Comparison of ENCODE assay signal across 8 cellular contexts in genomic region chr12:31658743-31659086, GRCh38. TPM values are rescaled to one million over a fixed set of nuclear protein-coding genes. Genes with fewer than 3 reads are reported as not detected.
DNase-seq lines count a peak whose midpoint lies in the region; ATAC-seq and TF ChIP-seq lines count a peak whose summit lies in the region.

No MANE protein-coding gene starts in this region.

- H3K36me3 Mint-ChIP-seq in naive thymus-derived CD8-positive, alpha-beta T cell: peaks cover 0 to 5% (median 2%) of the 10 kb centered on the region in 3 donors

- peak overlapping the region; percentile 82 for H3K4me3 ChIP-seq in HUES6 (ENCODE audit: low read depth, low read length)
- peak overlapping the region; percentile 77 for H3K4me3 ChIP-seq in coronary artery

- H3K9me3 ChIP-seq in HUES6 (ENCODE audit: control insufficient read depth, insufficient read depth, low read depth, low read length): peaks cover 1% of the 10 kb centered on the region; the same call in 1 of the 2 replicates

- peaks cover 6 to 33% (median 13%) of the 10 kb centered on the region in 4 donors for H3K4me1 Mint-ChIP-seq in naive thymus-derived CD8-positive, alpha-beta T cell

- ATAC-seq in GM18511 (IDR thresholded peaks at IDR 0.05; ENCODE audit: unreplicated experiment): peak; percentile 15
- peak; percentile 7 to 15 for ATAC-seq in naive thymus-derived CD8-positive, alpha-beta T cell

- H3K27ac Mint-ChIP-seq in naive thymus-derived CD8-positive, alpha-beta T cell: peak overlapping the region; percentile 89 to 100 (median 98)

- no peak for TF ChIP-seq CTCF in coronary artery (IDR thresholded peaks at IDR 0.05)

- peaks cover 14% of the 10 kb centered on the region for H3K4me1 ChIP-seq in HUES6 (ENCODE audit: control insufficient read depth, insufficient read depth, low read length)

- POLR2A ChIA-PET in naive thymus-derived CD8-positive, alpha-beta T cell (lab: Charles Lee): interaction anchor here (0.6 to 2.5 kb wide), 18 partner anchors 10 to 1097 kb away, joined by 3 to 24 read pairs (median 5); partner anchors contain the start of genes AMN1, RESF1 and YARS2

- H3K9me3 Mint-ChIP-seq in naive thymus-derived CD8-positive, alpha-beta T cell: no peaks in the 10 kb centered on the region

- no peaks in the 10 kb centered on the region for H3K27me3 Mint-ChIP-seq in naive thymus-derived CD8-positive, alpha-beta T cell

- DNase-seq in coronary artery (ENCODE audit: low spot score): no peak
- DNase-seq in naive thymus-derived CD8-positive, alpha-beta T cell: no peak
- DNase-seq in RKO (ENCODE audit: low spot score): no peak
- no peak for DNase-seq in NK-92 (lab: John Stamatoyannopoulos, UW; ENCODE audit: unreplicated experiment)
- DNase-seq in NCI-H1105 treated with DMSO at 0.1 percent for 48 hours (lab: John Stamatoyannopoulos, UW): no peak
- no peak for DNase-seq in Kasumi-1 (lab: John Stamatoyannopoulos, UW)

- no peaks in the 10 kb centered on the region for H3K27me3 ChIP-seq in HUES6 (ENCODE audit: control insufficient read depth, insufficient read depth, low read length)

- H3K27ac ChIP-seq in HUES6 (ENCODE audit: low read depth, low read length): peak overlapping the region; percentile 33
- peak overlapping the region; percentile 90 to 96 for H3K27ac ChIP-seq in coronary artery

- peak overlapping the region; percentile 33 for H3K9ac ChIP-seq in HUES6 (ENCODE audit: low read length)

- H3K4me3 Mint-ChIP-seq in naive thymus-derived CD8-positive, alpha-beta T cell: peak overlapping the region; percentile 88 to 99 (median 97)

- H3K36me3 ChIP-seq in HUES6 (ENCODE audit: control insufficient read depth, insufficient read depth, low read length): no peaks in the 10 kb centered on the region

RNA-seq across cellular contexts. Expression of gene ETFBKMT, which starts 0.8 kb away (rescaled TPM):
- 1 to 10 TPM in 1 of 2 experiments, under 1 TPM in 1; 0.94 to 1.9 TPM for total RNA-seq in naive thymus-derived CD8-positive, alpha-beta T cell
- 1 to 10 TPM in 1 of 3 donors, under 1 TPM in 2; 0.34 to 1.8 (median 0.62) TPM for polyA plus RNA-seq in naive thymus-derived CD8-positive, alpha-beta T cell
